ENCODE assay signal across 9 cellular contexts in genomic region chr5:151703227-151703626, GRCh38. TPM values are rescaled to one million over a fixed set of nuclear protein-coding genes. Genes with fewer than 3 reads are reported as not detected.
DNase-seq lines count a peak whose midpoint lies in the region; ATAC-seq, FAIRE-seq and TF ChIP-seq lines count a peak whose summit lies in the region.
"Had no signal": no experiment of that assay in that cellular context is flagged by ENCODE, and none has a peak within 500 bp of the region (broad histone marks: within the 10 kb centered on the region; RNA-seq: fewer than 3 reads in every experiment).

No MANE protein-coding gene starts in this region.

- H3K36me3 ChIP-seq in HepG2 (replicated peaks in 1 of 2; ENCODE audit: control insufficient read depth in 1 of 2, insufficient read depth in 2 of 2, low read length in 2 of 2) = no peaks in the 10 kb centered on the region
- no peaks in the 10 kb centered on the region for H3K36me3 ChIP-seq in right lobe of liver
- no peaks in the 10 kb centered on the region for H3K36me3 ChIP-seq in tibial artery
- H3K36me3 ChIP-seq in suprapubic skin = no peaks in the 10 kb centered on the region

- H2AFZ ChIP-seq in HepG2 (ENCODE audit: low read length) = no peak overlapping the region

- no peak overlapping the region for H3K4me2 ChIP-seq in HepG2 (ENCODE audit: low read depth, low read length)

- in situ Hi-C loops in HepG2 (cut with HindIII; ENCODE audit: extremely low pct_ligation_motif_present, low pct_unique_long_range_greater_than_20kb) = no loop called here

- H3K4me1 ChIP-seq in HepG2 (ENCODE audit: insufficient read depth, low read length) (peaks cover 62% of the 10 kb centered on the region), right lobe of liver (no peaks in the 10 kb centered on the region), tibial artery (peaks cover 4 to 31% (median 21%) of the 10 kb centered on the region in 4 donors), suprapubic skin (peaks cover 20% of the 10 kb centered on the region)

- H3K4me3 ChIP-seq in HepG2 (replicated peaks in 1 of 3; ENCODE audit: insufficient read depth in 1 of 3, low read depth in 2 of 3, low read length in 3 of 3) = no peak overlapping the region
- no peak overlapping the region for H3K4me3 ChIP-seq in right lobe of liver
- no peak overlapping the region for H3K4me3 ChIP-seq in tibial artery
- no peak overlapping the region for H3K4me3 ChIP-seq in suprapubic skin
- H3K4me3 ChIP-seq: coronary artery had no signal

- H4K20me1 ChIP-seq in HepG2 (ENCODE audit: insufficient read depth, low read length) = no peaks in the 10 kb centered on the region

- H3K9me3 ChIP-seq in HepG2 (ENCODE audit: low read length) (no peaks in the 10 kb centered on the region), right lobe of liver (no peaks in the 10 kb centered on the region), tibial artery (no peaks in the 10 kb centered on the region), suprapubic skin (no peaks in the 10 kb centered on the region)

- TF ChIP-seq CTCF in HepG2 (CRISPR knock-in tag; IDR thresholded peaks at IDR 0.05) (no peak), right lobe of liver (IDR thresholded peaks at IDR 0.05) (no peak), tibial artery (IDR thresholded peaks at IDR 0.05) (no peak), suprapubic skin (IDR thresholded peaks at IDR 0.05) (no peak)

- DNase-seq in HepG2 (ENCODE audit: low spot score) (no peak), right lobe of liver (no peak), NCI-H524 treated with DMSO at 0.1 percent for 48 hours (lab: John Stamatoyannopoulos, UW) (peak; percentile 92), tibial artery (no peak), DMS79 treated with DMSO at 0.1 percent for 48 hours (lab: John Stamatoyannopoulos, UW) (no peak), suprapubic skin (ENCODE audit: low spot score in 2 of 2) (no peak)
- DNase-seq in effector CD4-positive, alpha-beta T cell = no peak

- TF ChIP-seq POLR2A in HepG2 (IDR thresholded peaks at IDR 0.05; ENCODE audit: insufficient read depth in 1 of 2, low read depth in 2 of 2, low read length in 2 of 2) = no peak
- no peak for TF ChIP-seq POLR2A in right lobe of liver (IDR thresholded peaks at IDR 0.05)
- TF ChIP-seq POLR2A in suprapubic skin (IDR thresholded peaks at IDR 0.05) = no peak

- H3K27ac ChIP-seq in HepG2 (ENCODE audit: extremely low read length, insufficient read depth, low read length) = no peak overlapping the region
- H3K27ac ChIP-seq in right lobe of liver = no peak overlapping the region
- H3K27ac ChIP-seq in tibial artery = peak overlapping the region; percentile 49 to 73
- H3K27ac ChIP-seq in suprapubic skin = no peak overlapping the region

- H3K9ac ChIP-seq in HepG2 (ENCODE audit: insufficient read depth, low read depth, low read length) = no peak overlapping the region

- TF ChIP-seq RAD21 in HepG2 (CRISPR knock-in tag; IDR thresholded peaks at IDR 0.05) = no peak

- H3K79me2 ChIP-seq in HepG2 (ENCODE audit: insufficient read depth, low read length) = no peaks in the 10 kb centered on the region

- no peak for TF ChIP-seq EP300 in HepG2 (IDR thresholded peaks at IDR 0.05; ENCODE audit: low read depth in 2 of 2, low read length in 2 of 2)
- no peak for TF ChIP-seq EP300 in HepG2 (CRISPR knock-in tag; IDR thresholded peaks at IDR 0.05; ENCODE audit: borderline replicate concordance)
- no peak for TF ChIP-seq EP300 in suprapubic skin (IDR thresholded peaks at IDR 0.05)

- CTCF ChIA-PET in HepG2 (lab: Yijun Ruan, JAX; ENCODE audit: low intra/inter-chr PET ratio, low total read pairs) = no interaction called here

- ATAC-seq in HepG2 (peak; percentile 22; the same call in 2 of the 3 replicates), right lobe of liver (no peak), HG03025 (IDR thresholded peaks at IDR 0.05; ENCODE audit: low FRiP score, unreplicated experiment) (peak; percentile 84)

- intact Hi-C loops in HepG2 (cut with micrococcal nuclease; ENCODE audit: unreplicated experiment) = no loop called here
- intact Hi-C loops in right lobe of liver (cut with DNase I) = no loop called here
- intact Hi-C loops in tibial artery (cut with DNase I; ENCODE audit: low total_unique reads) = no loop called here

- POLR2A ChIA-PET in HepG2 (lab: Yijun Ruan, JAX) = interaction anchor here (2.4 kb wide), 1 partner anchor 9 kb away, joined by 11 read pairs; no protein-coding TSS in a partner anchor

- no TSS peak for BruUV-seq in HepG2 (replicated peaks; lab: Mats Ljungman, UMichigan)

- WGBS in HepG2 (ENCODE audit: low lambda C conversion rate) = 45% methylated on average over 1 of the region's 1 CpG
- WGBS in right lobe of liver (ENCODE audit: insufficient coverage, low coverage, low lambda C conversion rate, missing lambda C conversion rate) = 79% methylated on average over 1 of the region's 1 CpG
- 57% methylated on average over 1 of the region's 1 CpG for WGBS in suprapubic skin

- no peak for FAIRE-seq in HepG2 (lab: Jason Lieb, UNC)

- H3K27me3 ChIP-seq in HepG2 (ENCODE audit: control insufficient read depth in 1 of 2, insufficient read depth in 2 of 2, low read length in 2 of 2) (no peaks in the 10 kb centered on the region), right lobe of liver (no peaks in the 10 kb centered on the region), tibial artery (no peaks in the 10 kb centered on the region), suprapubic skin (no peaks in the 10 kb centered on the region)

TF ChIP-seq in HepG2, 621 proteins besides CTCF, POLR2A, EP300 and RAD21 (continues in another document):
- no peak for TF ChIP-seq ZNF230 (CRISPR knock-in tag; IDR thresholded peaks at IDR 0.05)
- TF ChIP-seq, protein P1, sequence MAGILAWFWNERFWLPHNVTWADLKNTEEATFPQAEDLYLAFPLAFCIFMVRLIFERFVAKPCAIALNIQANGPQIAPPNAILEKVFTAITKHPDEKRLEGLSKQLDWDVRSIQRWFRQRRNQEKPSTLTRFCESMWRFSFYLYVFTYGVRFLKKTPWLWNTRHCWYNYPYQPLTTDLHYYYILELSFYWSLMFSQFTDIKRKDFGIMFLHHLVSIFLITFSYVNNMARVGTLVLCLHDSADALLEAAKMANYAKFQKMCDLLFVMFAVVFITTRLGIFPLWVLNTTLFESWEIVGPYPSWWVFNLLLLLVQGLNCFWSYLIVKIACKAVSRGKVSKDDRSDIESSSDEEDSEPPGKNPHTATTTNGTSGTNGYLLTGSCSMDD (CRISPR knock-in tag; IDR thresholded peaks at IDR 0.05) = no peak
- no peak for TF ChIP-seq ZNF652 (CRISPR knock-in tag; IDR thresholded peaks at IDR 0.05; ENCODE audit: borderline replicate concordance, low read depth)

RNA-seq across cellular contexts. Expression of gene SPARC, which starts 16.5 kb away (rescaled TPM):
- 75.5 and 192 TPM in 2 replicates for total RNA-seq in HepG2 (2016; rRNA removed; fragmentation: Illumina TruSeq; extraction: Trizol)
- total RNA-seq in HepG2 (2016; cell fraction: cytosol; rRNA removed; fragmentation: Illumina TruSeq; extraction: Trizol; ENCODE audit: low read depth) = 9.1 and 9.9 TPM in 2 replicates
- total RNA-seq in HepG2 (2016; cell fraction: insoluble cytoplasmic fraction; rRNA removed; fragmentation: Illumina TruSeq; extraction: Trizol) = 71.7 and 190 TPM in 2 replicates
- total RNA-seq in HepG2 (2016; cell fraction: membrane; rRNA removed; fragmentation: Illumina TruSeq; extraction: Trizol) = 37.6 and 38.8 TPM in 2 replicates
- total RNA-seq in HepG2 (2016; cell fraction: nucleus; rRNA removed; fragmentation: Illumina TruSeq; extraction: Trizol) = 149 and 175 TPM in 2 replicates
- 65.0 and 76.7 TPM in 2 replicates for polyA plus RNA-seq in HepG2 (2011; rRNA removed)
- 54.8 and 70.7 TPM in 2 replicates for polyA plus RNA-seq in HepG2 (2011; cell fraction: cytosol; rRNA removed)
- polyA plus RNA-seq in HepG2 (2011; cell fraction: nucleus; rRNA removed) = 37.4 and 43.1 TPM in 2 replicates
- 35.8 and 37.1 TPM in 2 replicates for polyA plus RNA-seq in HepG2 (2012)
- 23.5 and 31.8 TPM in 2 replicates for polyA plus RNA-seq in HepG2 (2016; cell fraction: cytosol; fragmentation: Illumina TruSeq; extraction: Trizol; ENCODE audit: low read depth)
- 109 and 123 TPM in 2 replicates for polyA plus RNA-seq in HepG2 (2016; cell fraction: insoluble cytoplasmic fraction; fragmentation: Illumina TruSeq; extraction: Trizol; ENCODE audit: low read depth)
- polyA plus RNA-seq in HepG2 (2016; cell fraction: membrane; fragmentation: Illumina TruSeq; extraction: Trizol; ENCODE audit: low read depth) = 43.6 and 45.2 TPM in 2 replicates
- 354 and 386 TPM in 2 replicates for polyA plus RNA-seq in HepG2 (2016; cell fraction: nucleus; fragmentation: Illumina TruSeq; extraction: Trizol; ENCODE audit: insufficient read depth, low read depth)
- 64.6 TPM in 1 of 2 replicates, not detected in the other for polyA minus RNA-seq in HepG2 (2011; rRNA and poly(A)+ RNA removed; ENCODE audit: low replicate concordance)
- polyA minus RNA-seq in HepG2 (2011; cell fraction: cytosol; rRNA and poly(A)+ RNA removed) = 30.4 and 42.5 TPM in 2 replicates
- polyA minus RNA-seq in HepG2 (2011; cell fraction: nucleus; rRNA and poly(A)+ RNA removed) = 9.7 and 14.0 TPM in 2 replicates
- total RNA-seq in right lobe of liver = 100 to 1,000 TPM in 4 of 6 experiments, 10 to 100 TPM in 2; 62.2 to 277 (median 109) TPM
- total RNA-seq in suprapubic skin = 100 to 1,000 TPM; 265 to 337 (median 270) TPM

RNA-seq across cellular contexts. Expression of gene ATOX1, which starts 55.2 kb away (rescaled TPM):
- total RNA-seq in HepG2 (2016; rRNA removed; fragmentation: Illumina TruSeq; extraction: Trizol) = 124 and 146 TPM in 2 replicates
- 55.4 and 83.7 TPM in 2 replicates for total RNA-seq in HepG2 (2016; cell fraction: cytosol; rRNA removed; fragmentation: Illumina TruSeq; extraction: Trizol; ENCODE audit: low read depth)
- total RNA-seq in HepG2 (2016; cell fraction: insoluble cytoplasmic fraction; rRNA removed; fragmentation: Illumina TruSeq; extraction: Trizol) = 123 and 144 TPM in 2 replicates
- total RNA-seq in HepG2 (2016; cell fraction: membrane; rRNA removed; fragmentation: Illumina TruSeq; extraction: Trizol) = 93.5 and 124 TPM in 2 replicates
- total RNA-seq in HepG2 (2016; cell fraction: nucleus; rRNA removed; fragmentation: Illumina TruSeq; extraction: Trizol) = 49.1 and 52.7 TPM in 2 replicates
- 62.4 and 62.5 TPM in 2 replicates for polyA plus RNA-seq in HepG2 (2011; rRNA removed)
- polyA plus RNA-seq in HepG2 (2011; cell fraction: cytosol; rRNA removed) = 113 and 180 TPM in 2 replicates
- 35.5 and 39.6 TPM in 2 replicates for polyA plus RNA-seq in HepG2 (2011; cell fraction: nucleus; rRNA removed)
- 92.4 and 93.3 TPM in 2 replicates for polyA plus RNA-seq in HepG2 (2012)
- 97.4 and 143 TPM in 2 replicates for polyA plus RNA-seq in HepG2 (2016; cell fraction: cytosol; fragmentation: Illumina TruSeq; extraction: Trizol; ENCODE audit: low read depth)
- 209 and 219 TPM in 2 replicates for polyA plus RNA-seq in HepG2 (2016; cell fraction: insoluble cytoplasmic fraction; fragmentation: Illumina TruSeq; extraction: Trizol; ENCODE audit: low read depth)
- 131 and 173 TPM in 2 replicates for polyA plus RNA-seq in HepG2 (2016; cell fraction: membrane; fragmentation: Illumina TruSeq; extraction: Trizol; ENCODE audit: low read depth)
- polyA plus RNA-seq in HepG2 (2016; cell fraction: nucleus; fragmentation: Illumina TruSeq; extraction: Trizol; ENCODE audit: insufficient read depth, low read depth) = 113 and 116 TPM in 2 replicates
- polyA minus RNA-seq in HepG2 (2011; rRNA and poly(A)+ RNA removed; ENCODE audit: low replicate concordance) = 66.0 and 83.2 TPM in 2 replicates
- 18.4 and 25.2 TPM in 2 replicates for polyA minus RNA-seq in HepG2 (2011; cell fraction: cytosol; rRNA and poly(A)+ RNA removed)
- 18.3 and 24.2 TPM in 2 replicates for polyA minus RNA-seq in HepG2 (2011; cell fraction: nucleus; rRNA and poly(A)+ RNA removed)
- total RNA-seq in right lobe of liver = 100 to 1,000 TPM in 3 of 6 experiments, 10 to 100 TPM in 3; 83.1 to 177 (median 96.7) TPM
- total RNA-seq in suprapubic skin = 100 to 1,000 TPM in 1 of 4 donors, 10 to 100 TPM in 3; 59.0 to 185 (median 92.1) TPM

Comparison
In these comparisons a context has a peak if more than half of its experiments do, and no peak if none do; other contexts are left out.
1. ATAC-seq: peak in HepG2 (single experiment) and HG03025 (single experiment); none in right lobe of liver (0 of 4).
2. H3K27ac ChIP-seq: peak in tibial artery (2 of 2); none in HepG2 (single experiment), right lobe of liver (0 of 3) and suprapubic skin (single experiment).